Comparison of ENCODE assay signal across 1 cellular context in the genomic region with DNA sequence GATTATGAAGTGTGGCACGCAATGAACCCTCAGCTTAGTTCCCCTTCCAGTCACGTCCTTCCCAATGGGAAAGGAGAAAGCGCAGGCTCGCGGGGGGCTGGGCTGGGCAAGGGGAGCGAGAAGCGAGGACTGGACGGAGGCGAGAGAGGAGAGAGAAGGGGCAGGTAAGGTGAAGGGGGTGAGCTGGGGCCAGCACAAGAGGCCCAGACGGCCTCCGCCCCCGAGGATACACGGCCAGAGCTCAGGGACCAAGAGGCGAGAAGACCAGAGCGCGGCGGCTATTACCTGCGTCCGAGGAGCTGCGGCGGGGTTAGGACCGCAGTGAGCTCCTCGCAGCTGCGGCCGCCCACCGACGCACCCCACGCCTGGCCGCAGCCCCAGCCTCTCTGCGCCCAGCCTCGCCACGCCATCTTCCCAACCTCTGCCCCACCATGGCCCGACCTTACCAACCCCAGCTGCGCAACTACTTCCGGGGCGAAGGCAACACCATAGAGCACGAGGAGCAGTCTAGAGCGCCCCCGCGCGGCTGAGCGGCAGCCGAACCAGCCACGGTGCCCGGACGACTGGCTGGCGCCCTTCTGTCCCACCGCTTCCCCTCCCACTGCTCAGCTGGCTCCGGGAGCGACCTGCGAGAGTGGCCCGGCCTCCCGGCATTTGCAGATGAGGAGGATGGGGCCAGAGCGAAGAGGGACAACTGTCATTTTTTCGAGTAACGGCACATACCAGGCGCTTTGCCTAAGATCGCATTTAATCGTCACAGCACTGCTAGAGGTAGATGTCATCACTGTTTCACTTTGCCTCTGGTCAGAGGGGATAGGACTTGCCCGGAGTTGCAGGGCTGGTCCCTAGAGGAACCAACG.
A peak's percentile ranks its signal among the peaks of the same experiment; 100 is the strongest.
TF ChIP-seq lines count a peak whose summit lies in the region.

A gene with protein sequence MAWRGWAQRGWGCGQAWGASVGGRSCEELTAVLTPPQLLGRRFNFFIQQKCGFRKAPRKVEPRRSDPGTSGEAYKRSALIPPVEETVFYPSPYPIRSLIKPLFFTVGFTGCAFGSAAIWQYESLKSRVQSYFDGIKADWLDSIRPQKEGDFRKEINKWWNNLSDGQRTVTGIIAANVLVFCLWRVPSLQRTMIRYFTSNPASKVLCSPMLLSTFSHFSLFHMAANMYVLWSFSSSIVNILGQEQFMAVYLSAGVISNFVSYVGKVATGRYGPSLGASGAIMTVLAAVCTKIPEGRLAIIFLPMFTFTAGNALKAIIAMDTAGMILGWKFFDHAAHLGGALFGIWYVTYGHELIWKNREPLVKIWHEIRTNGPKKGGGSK (minus strand): TSS at position 444 of the 860 bp plus-strand sequence. CDS start 34 bp downstream, at position 410.

TF ChIP-seq in HEK293, 187 proteins besides CTCF, POLR2A, EP300 and RAD21 (continued from another document):
- TF ChIP-seq ZNF571 (tag by site-specific recombination; IDR thresholded peaks at IDR 0.05) (no peak), ZBTB7A (tag by site-specific recombination; IDR thresholded peaks at IDR 0.05; ENCODE audit: low read depth) (peak; percentile 52; the same call in 1 of the 2 replicates), GLI4 (tag by site-specific recombination; IDR thresholded peaks at IDR 0.05) (peak; percentile 87; the same call in 1 of the 2 replicates), SCRT2 (tag by site-specific recombination; IDR thresholded peaks at IDR 0.05) (peak; percentile 50), ZNF184 (tag by site-specific recombination; IDR thresholded peaks at IDR 0.05) (no peak), KLF8 (tag by site-specific recombination; IDR thresholded peaks at IDR 0.05) (peak; percentile 96), BCL11B (tag by site-specific recombination; IDR thresholded peaks at IDR 0.05; ENCODE audit: low read depth) (peak; percentile 91), GLIS1 (tag by site-specific recombination; IDR thresholded peaks at IDR 0.05) (peak; percentile 41), EGR2 (tag by site-specific recombination; IDR thresholded peaks at IDR 0.05; ENCODE audit: low read depth) (peak; percentile 76), ZNF707 (tag by site-specific recombination; IDR thresholded peaks at IDR 0.05) (no peak), IKZF3 (tag by site-specific recombination; IDR thresholded peaks at IDR 0.05) (peak; percentile 67; the same call in 1 of the 2 replicates), SP7 (tag by site-specific recombination; IDR thresholded peaks at IDR 0.05) (peak; percentile 92), ZNF837 (tag by site-specific recombination; IDR thresholded peaks at IDR 0.05) (no peak), ZNF777 (tag by site-specific recombination; IDR thresholded peaks at IDR 0.05; ENCODE audit: borderline replicate concordance) (peak; percentile 54; the same call in 1 of the 2 replicates), ZNF214 (tag by site-specific recombination; IDR thresholded peaks at IDR 0.05; ENCODE audit: borderline replicate concordance) (no peak), KLF16 (tag by site-specific recombination; IDR thresholded peaks at IDR 0.05) (peak; percentile 87; the same call in 1 of the 2 replicates), ZBTB17 (tag by site-specific recombination; IDR thresholded peaks at IDR 0.05) (peak; percentile 84), ZEB2 (tag by site-specific recombination; IDR thresholded peaks at IDR 0.05) (peak; percentile 85), ZNF629 (tag by site-specific recombination; IDR thresholded peaks at IDR 0.05) (peak; percentile 80)
- TF ChIP-seq, protein P1, sequence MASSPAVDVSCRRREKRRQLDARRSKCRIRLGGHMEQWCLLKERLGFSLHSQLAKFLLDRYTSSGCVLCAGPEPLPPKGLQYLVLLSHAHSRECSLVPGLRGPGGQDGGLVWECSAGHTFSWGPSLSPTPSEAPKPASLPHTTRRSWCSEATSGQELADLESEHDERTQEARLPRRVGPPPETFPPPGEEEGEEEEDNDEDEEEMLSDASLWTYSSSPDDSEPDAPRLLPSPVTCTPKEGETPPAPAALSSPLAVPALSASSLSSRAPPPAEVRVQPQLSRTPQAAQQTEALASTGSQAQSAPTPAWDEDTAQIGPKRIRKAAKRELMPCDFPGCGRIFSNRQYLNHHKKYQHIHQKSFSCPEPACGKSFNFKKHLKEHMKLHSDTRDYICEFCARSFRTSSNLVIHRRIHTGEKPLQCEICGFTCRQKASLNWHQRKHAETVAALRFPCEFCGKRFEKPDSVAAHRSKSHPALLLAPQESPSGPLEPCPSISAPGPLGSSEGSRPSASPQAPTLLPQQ (tag by site-specific recombination; IDR thresholded peaks at IDR 0.05) = peak; percentile 85
- TF ChIP-seq, protein P2, sequence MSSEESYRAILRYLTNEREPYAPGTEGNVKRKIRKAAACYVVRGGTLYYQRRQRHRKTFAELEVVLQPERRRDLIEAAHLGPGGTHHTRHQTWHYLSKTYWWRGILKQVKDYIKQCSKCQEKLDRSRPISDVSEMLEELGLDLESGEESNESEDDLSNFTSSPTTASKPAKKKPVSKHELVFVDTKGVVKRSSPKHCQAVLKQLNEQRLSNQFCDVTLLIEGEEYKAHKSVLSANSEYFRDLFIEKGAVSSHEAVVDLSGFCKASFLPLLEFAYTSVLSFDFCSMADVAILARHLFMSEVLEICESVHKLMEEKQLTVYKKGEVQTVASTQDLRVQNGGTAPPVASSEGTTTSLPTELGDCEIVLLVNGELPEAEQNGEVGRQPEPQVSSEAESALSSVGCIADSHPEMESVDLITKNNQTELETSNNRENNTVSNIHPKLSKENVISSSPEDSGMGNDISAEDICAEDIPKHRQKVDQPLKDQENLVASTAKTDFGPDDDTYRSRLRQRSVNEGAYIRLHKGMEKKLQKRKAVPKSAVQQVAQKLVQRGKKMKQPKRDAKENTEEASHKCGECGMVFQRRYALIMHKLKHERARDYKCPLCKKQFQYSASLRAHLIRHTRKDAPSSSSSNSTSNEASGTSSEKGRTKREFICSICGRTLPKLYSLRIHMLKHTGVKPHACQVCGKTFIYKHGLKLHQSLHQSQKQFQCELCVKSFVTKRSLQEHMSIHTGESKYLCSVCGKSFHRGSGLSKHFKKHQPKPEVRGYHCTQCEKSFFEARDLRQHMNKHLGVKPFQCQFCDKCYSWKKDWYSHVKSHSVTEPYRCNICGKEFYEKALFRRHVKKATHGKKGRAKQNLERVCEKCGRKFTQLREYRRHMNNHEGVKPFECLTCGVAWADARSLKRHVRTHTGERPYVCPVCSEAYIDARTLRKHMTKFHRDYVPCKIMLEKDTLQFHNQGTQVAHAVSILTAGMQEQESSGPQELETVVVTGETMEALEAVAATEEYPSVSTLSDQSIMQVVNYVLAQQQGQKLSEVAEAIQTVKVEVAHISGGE (tag by site-specific recombination; conservative IDR thresholded peaks at IDR 0.05; ENCODE audit: low read depth) = peak; percentile 92
- TF ChIP-seq, protein P3, sequence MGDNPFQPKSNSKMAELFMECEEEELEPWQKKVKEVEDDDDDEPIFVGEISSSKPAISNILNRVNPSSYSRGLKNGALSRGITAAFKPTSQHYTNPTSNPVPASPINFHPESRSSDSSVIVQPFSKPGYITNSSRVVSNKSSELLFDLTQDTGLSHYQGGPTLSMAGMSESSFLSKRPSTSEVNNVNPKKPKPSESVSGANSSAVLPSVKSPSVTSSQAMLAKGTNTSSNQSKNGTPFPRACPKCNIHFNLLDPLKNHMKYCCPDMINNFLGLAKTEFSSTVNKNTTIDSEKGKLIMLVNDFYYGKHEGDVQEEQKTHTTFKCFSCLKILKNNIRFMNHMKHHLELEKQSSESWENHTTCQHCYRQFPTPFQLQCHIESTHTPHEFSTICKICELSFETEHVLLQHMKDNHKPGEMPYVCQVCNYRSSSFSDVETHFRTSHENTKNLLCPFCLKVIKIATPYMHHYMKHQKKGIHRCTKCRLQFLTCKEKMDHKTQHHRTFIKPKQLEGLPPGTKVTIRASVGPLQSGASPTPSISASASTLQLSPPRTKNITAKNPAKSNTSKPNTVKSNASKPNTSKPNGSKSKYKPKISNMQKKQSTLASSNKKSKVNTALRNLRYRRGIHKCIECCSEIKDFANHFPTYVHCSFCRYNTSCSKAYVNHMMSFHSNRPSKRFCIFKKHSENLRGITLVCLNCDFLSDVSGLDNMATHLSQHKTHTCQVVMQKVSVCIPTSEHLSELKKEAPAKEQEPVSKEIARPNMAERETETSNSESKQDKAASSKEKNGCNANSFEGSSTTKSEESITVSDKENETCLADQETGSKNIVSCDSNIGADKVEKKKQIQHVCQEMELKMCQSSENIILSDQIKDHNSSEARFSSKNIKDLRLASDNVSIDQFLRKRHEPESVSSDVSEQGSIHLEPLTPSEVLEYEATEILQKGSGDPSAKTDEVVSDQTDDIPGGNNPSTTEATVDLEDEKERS (tag by site-specific recombination; IDR thresholded peaks at IDR 0.05) = peak; percentile 45; the same call in 1 of the 2 replicates
- TF ChIP-seq, protein P4, sequence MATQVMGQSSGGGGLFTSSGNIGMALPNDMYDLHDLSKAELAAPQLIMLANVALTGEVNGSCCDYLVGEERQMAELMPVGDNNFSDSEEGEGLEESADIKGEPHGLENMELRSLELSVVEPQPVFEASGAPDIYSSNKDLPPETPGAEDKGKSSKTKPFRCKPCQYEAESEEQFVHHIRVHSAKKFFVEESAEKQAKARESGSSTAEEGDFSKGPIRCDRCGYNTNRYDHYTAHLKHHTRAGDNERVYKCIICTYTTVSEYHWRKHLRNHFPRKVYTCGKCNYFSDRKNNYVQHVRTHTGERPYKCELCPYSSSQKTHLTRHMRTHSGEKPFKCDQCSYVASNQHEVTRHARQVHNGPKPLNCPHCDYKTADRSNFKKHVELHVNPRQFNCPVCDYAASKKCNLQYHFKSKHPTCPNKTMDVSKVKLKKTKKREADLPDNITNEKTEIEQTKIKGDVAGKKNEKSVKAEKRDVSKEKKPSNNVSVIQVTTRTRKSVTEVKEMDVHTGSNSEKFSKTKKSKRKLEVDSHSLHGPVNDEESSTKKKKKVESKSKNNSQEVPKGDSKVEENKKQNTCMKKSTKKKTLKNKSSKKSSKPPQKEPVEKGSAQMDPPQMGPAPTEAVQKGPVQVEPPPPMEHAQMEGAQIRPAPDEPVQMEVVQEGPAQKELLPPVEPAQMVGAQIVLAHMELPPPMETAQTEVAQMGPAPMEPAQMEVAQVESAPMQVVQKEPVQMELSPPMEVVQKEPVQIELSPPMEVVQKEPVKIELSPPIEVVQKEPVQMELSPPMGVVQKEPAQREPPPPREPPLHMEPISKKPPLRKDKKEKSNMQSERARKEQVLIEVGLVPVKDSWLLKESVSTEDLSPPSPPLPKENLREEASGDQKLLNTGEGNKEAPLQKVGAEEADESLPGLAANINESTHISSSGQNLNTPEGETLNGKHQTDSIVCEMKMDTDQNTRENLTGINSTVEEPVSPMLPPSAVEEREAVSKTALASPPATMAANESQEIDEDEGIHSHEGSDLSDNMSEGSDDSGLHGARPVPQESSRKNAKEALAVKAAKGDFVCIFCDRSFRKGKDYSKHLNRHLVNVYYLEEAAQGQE (tag by site-specific recombination; IDR thresholded peaks at IDR 0.05) = peak; percentile 41
- TF ChIP-seq, protein P5, sequence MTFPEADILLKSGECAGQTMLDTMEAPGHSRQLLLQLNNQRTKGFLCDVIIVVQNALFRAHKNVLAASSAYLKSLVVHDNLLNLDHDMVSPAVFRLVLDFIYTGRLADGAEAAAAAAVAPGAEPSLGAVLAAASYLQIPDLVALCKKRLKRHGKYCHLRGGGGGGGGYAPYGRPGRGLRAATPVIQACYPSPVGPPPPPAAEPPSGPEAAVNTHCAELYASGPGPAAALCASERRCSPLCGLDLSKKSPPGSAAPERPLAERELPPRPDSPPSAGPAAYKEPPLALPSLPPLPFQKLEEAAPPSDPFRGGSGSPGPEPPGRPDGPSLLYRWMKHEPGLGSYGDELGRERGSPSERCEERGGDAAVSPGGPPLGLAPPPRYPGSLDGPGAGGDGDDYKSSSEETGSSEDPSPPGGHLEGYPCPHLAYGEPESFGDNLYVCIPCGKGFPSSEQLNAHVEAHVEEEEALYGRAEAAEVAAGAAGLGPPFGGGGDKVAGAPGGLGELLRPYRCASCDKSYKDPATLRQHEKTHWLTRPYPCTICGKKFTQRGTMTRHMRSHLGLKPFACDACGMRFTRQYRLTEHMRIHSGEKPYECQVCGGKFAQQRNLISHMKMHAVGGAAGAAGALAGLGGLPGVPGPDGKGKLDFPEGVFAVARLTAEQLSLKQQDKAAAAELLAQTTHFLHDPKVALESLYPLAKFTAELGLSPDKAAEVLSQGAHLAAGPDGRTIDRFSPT (tag by site-specific recombination; IDR thresholded peaks at IDR 0.05) = peak; percentile 100
